Comparison of ENCODE assay signal across 1 cellular context in genomic region chr17:65851965-65852736, GRCh38.
A peak's percentile ranks its signal among the peaks of the same experiment; 100 is the strongest.
TF ChIP-seq lines count a peak whose summit lies in the region.

No MANE protein-coding gene starts in this region.

TF ChIP-seq in HepG2, 621 proteins besides CTCF, POLR2A, EP300 and RAD21 (continued from another document):
- TF ChIP-seq AHDC1 (CRISPR knock-in tag; IDR thresholded peaks at IDR 0.05; ENCODE audit: borderline replicate concordance): no peak
- TF ChIP-seq ZNF431 (CRISPR knock-in tag; IDR thresholded peaks at IDR 0.05; ENCODE audit: borderline replicate concordance, low read depth): no peak
- TF ChIP-seq PCBP2 (optimal IDR thresholded peaks at IDR 0.05; ENCODE audit: low read depth, low read length, poor library complexity, severe bottlenecking): peak; percentile 94
- TF ChIP-seq ZNF724P (CRISPR knock-in tag; IDR thresholded peaks at IDR 0.05; ENCODE audit: borderline replicate concordance): no peak
- no peak for TF ChIP-seq ZNF251 (CRISPR knock-in tag; IDR thresholded peaks at IDR 0.05)
- no peak for TF ChIP-seq ZNF18 (CRISPR knock-in tag; IDR thresholded peaks at IDR 0.05; ENCODE audit: insufficient replicate concordance)
- TF ChIP-seq FOXO1 (CRISPR knock-in tag; IDR thresholded peaks at IDR 0.05): no peak
- no peak for TF ChIP-seq AFF4 (CRISPR knock-in tag; IDR thresholded peaks at IDR 0.05)
- no peak for TF ChIP-seq ZNF574 (CRISPR knock-in tag; IDR thresholded peaks at IDR 0.05)
- TF ChIP-seq RCOR2 (CRISPR knock-in tag; IDR thresholded peaks at IDR 0.05): no peak
- TF ChIP-seq HNRNPK (IDR thresholded peaks at IDR 0.05; ENCODE audit: low read depth, low read length, poor library complexity, severe bottlenecking): peak; percentile 99
- TF ChIP-seq ZSCAN25 (CRISPR knock-in tag; IDR thresholded peaks at IDR 0.05): no peak
- TF ChIP-seq PCBP1 (IDR thresholded peaks at IDR 0.05; ENCODE audit: borderline replicate concordance, low read depth, low read length): peak; percentile 98
- TF ChIP-seq CREBL2 (CRISPR knock-in tag; IDR thresholded peaks at IDR 0.05; ENCODE audit: borderline replicate concordance): no peak
